35 cellular contexts compared by ENCODE assay signal in genomic region chr4:22986262-22986661, GRCh38.
"Had no signal": no experiment of that assay in that cellular context is flagged by ENCODE, and none has a peak within 500 bp of the region (broad histone marks: within the 10 kb centered on the region; RNA-seq: fewer than 3 reads in every experiment).

No MANE protein-coding gene starts in this region.

- H3K4me1 ChIP-seq: adrenal gland, body of pancreas, esophagus squamous epithelium, gastroesophageal sphincter had no signal

- H3K36me3 Mint-ChIP-seq: activated CD4-positive, alpha-beta memory T cell treated with anti-CD3 and anti-CD28 coated beads for 36 hours; activated CD8-positive, alpha-beta memory T cell treated with anti-CD3 and anti-CD28 coated beads, Interleukin-2, amount 10 ng/mL, durations not matched to agents 7 days and 5 days; activated naive CD4-positive, alpha-beta T cell treated with anti-CD3 and anti-CD28 coated beads, Interleukin-2, amount 50 U/mL, for 24 hours; activated naive CD8-positive, alpha-beta T cell treated with anti-CD3 and anti-CD28 coated beads for 36 hours had no signal

- ATAC-seq: activated CD4-positive, alpha-beta T cell treated with anti-CD3 and anti-CD28 coated beads for 36 hours; activated CD8-positive, alpha-beta memory T cell treated with anti-CD3 and anti-CD28 coated beads, Interleukin-2, amount 10 ng/mL, durations not matched to agents 7 days and 5 days; activated CD8-positive, alpha-beta T cell treated with anti-CD3 and anti-CD28 coated beads, Interleukin-2, amount 10 ng/mL, durations not matched to agents 7 days and 5 days; activated naive CD8-positive, alpha-beta T cell treated with anti-CD3 and anti-CD28 coated beads, Interleukin-2, amount 50 U/mL, for 24 hours; body of pancreas; effector memory CD8-positive, alpha-beta T cell; gastroesophageal sphincter had no signal

- FAIRE-seq: colon, endometrium, endothelial cell of umbilical vein had no signal

- H3K27ac Mint-ChIP-seq: activated CD4-positive, alpha-beta memory T cell treated with anti-CD3 and anti-CD28 coated beads for 36 hours; activated CD4-positive, alpha-beta T cell treated with anti-CD3 and anti-CD28 coated beads for 36 hours; activated CD4-positive, alpha-beta T cell treated with anti-CD3 and anti-CD28 coated beads, Interleukin-2, amount 10 ng/mL, durations not matched to agents 24 days and 14 days; activated CD8-positive, alpha-beta memory T cell treated with anti-CD3 and anti-CD28 coated beads, Interleukin-2, amount 10 ng/mL, durations not matched to agents 7 days and 5 days; activated CD8-positive, alpha-beta T cell treated with anti-CD3 and anti-CD28 coated beads, Interleukin-2, amount 10 ng/mL, durations not matched to agents 7 days and 5 days; activated naive CD4-positive, alpha-beta T cell treated with anti-CD3 and anti-CD28 coated beads for 36 hours; activated naive CD4-positive, alpha-beta T cell treated with anti-CD3 and anti-CD28 coated beads, Interleukin-2, amount 50 U/mL, for 24 hours; activated naive CD8-positive, alpha-beta T cell treated with anti-CD3 and anti-CD28 coated beads for 36 hours; activated naive CD8-positive, alpha-beta T cell treated with anti-CD3 and anti-CD28 coated beads, Interleukin-2, amount 50 U/mL, for 24 hours; activated T-helper 1 cell treated with anti-CD3 and anti-CD28 coated beads, Interleukin-12 subunit alpha, Interleukin-12 subunit beta, Interleukin-2, Interleukin-4 antibody, amounts not matched to agents 30 ng/mL and 10 ng/mL and 1 ng/mL, durations not matched to agents 14 hours and 24 hours and 36 hours; activated T-helper 2 cell treated with anti-CD3 and anti-CD28 coated beads, Interferon-gamma antibody, Interleukin-2, Interleukin-4, amounts not matched to agents 10 μg/mL and 5 μg/mL and 100 μg/mL, durations not matched to agents 14 hours and 24 hours and 36 hours; effector memory CD8-positive, alpha-beta T cell had no signal

- H3K9me3 Mint-ChIP-seq: activated CD4-positive, alpha-beta T cell treated with anti-CD3 and anti-CD28 coated beads, Interleukin-2, amount 10 ng/mL, durations not matched to agents 24 days and 14 days; activated T-helper 1 cell treated with anti-CD3 and anti-CD28 coated beads, Interleukin-12 subunit alpha, Interleukin-12 subunit beta, Interleukin-2, Interleukin-4 antibody, amounts not matched to agents 30 ng/mL and 10 ng/mL and 1 ng/mL, durations not matched to agents 14 hours and 24 hours and 36 hours had no signal

- H3K27me3 Mint-ChIP-seq: activated CD4-positive, alpha-beta memory T cell treated with anti-CD3 and anti-CD28 coated beads for 36 hours; activated CD4-positive, alpha-beta T cell treated with anti-CD3 and anti-CD28 coated beads for 36 hours; activated CD4-positive, alpha-beta T cell treated with anti-CD3 and anti-CD28 coated beads, Interleukin-2, amount 10 ng/mL, durations not matched to agents 24 days and 14 days; activated CD8-positive, alpha-beta memory T cell treated with anti-CD3 and anti-CD28 coated beads, Interleukin-2, amount 10 ng/mL, durations not matched to agents 7 days and 5 days; activated naive CD4-positive, alpha-beta T cell treated with anti-CD3 and anti-CD28 coated beads, Interleukin-2, amount 50 U/mL, for 24 hours; activated naive CD8-positive, alpha-beta T cell treated with anti-CD3 and anti-CD28 coated beads for 36 hours; activated naive CD8-positive, alpha-beta T cell treated with anti-CD3 and anti-CD28 coated beads, Interleukin-2, amount 50 U/mL, for 24 hours; effector memory CD8-positive, alpha-beta T cell had no signal

- H3K4me1 Mint-ChIP-seq: activated CD4-positive, alpha-beta T cell treated with anti-CD3 and anti-CD28 coated beads for 36 hours; activated CD4-positive, alpha-beta T cell treated with anti-CD3 and anti-CD28 coated beads, Interleukin-2, amount 10 ng/mL, durations not matched to agents 24 days and 14 days; activated CD8-positive, alpha-beta memory T cell treated with anti-CD3 and anti-CD28 coated beads, Interleukin-2, amount 10 ng/mL, durations not matched to agents 7 days and 5 days; activated naive CD4-positive, alpha-beta T cell treated with anti-CD3 and anti-CD28 coated beads, Interleukin-2, amount 50 U/mL, for 24 hours; activated naive CD8-positive, alpha-beta T cell treated with anti-CD3 and anti-CD28 coated beads for 36 hours; activated naive CD8-positive, alpha-beta T cell treated with anti-CD3 and anti-CD28 coated beads, Interleukin-2, amount 50 U/mL, for 24 hours had no signal

- H3K9me3 ChIP-seq: adrenal gland, body of pancreas, esophagus squamous epithelium had no signal

- H3K27me3 ChIP-seq: adrenal gland, body of pancreas, esophagus squamous epithelium, gastroesophageal sphincter had no signal

- H3K27ac ChIP-seq: adrenal gland, body of pancreas, epithelial cell of prostate, esophagus squamous epithelium, gastroesophageal sphincter had no signal

- H3K4me3 ChIP-seq: adrenal gland, body of pancreas, esophagus squamous epithelium, gastroesophageal sphincter had no signal

- H3K4me3 Mint-ChIP-seq: activated CD4-positive, alpha-beta memory T cell treated with anti-CD3 and anti-CD28 coated beads for 36 hours; activated CD4-positive, alpha-beta T cell treated with anti-CD3 and anti-CD28 coated beads for 36 hours; activated CD4-positive, alpha-beta T cell treated with anti-CD3 and anti-CD28 coated beads, Interleukin-2, amount 10 ng/mL, durations not matched to agents 24 days and 14 days; activated CD8-positive, alpha-beta memory T cell treated with anti-CD3 and anti-CD28 coated beads, Interleukin-2, amount 10 ng/mL, durations not matched to agents 7 days and 5 days; activated CD8-positive, alpha-beta T cell treated with anti-CD3 and anti-CD28 coated beads, Interleukin-2, amount 10 ng/mL, durations not matched to agents 7 days and 5 days; activated naive CD4-positive, alpha-beta T cell treated with anti-CD3 and anti-CD28 coated beads for 36 hours; activated naive CD4-positive, alpha-beta T cell treated with anti-CD3 and anti-CD28 coated beads, Interleukin-2, amount 50 U/mL, for 24 hours; activated naive CD8-positive, alpha-beta T cell treated with anti-CD3 and anti-CD28 coated beads for 36 hours; activated naive CD8-positive, alpha-beta T cell treated with anti-CD3 and anti-CD28 coated beads, Interleukin-2, amount 50 U/mL, for 24 hours; activated T-helper 1 cell treated with anti-CD3 and anti-CD28 coated beads, Interleukin-12 subunit alpha, Interleukin-12 subunit beta, Interleukin-2, Interleukin-4 antibody, amounts not matched to agents 30 ng/mL and 10 ng/mL and 1 ng/mL, durations not matched to agents 14 hours and 24 hours and 36 hours; effector memory CD8-positive, alpha-beta T cell had no signal

- DNase-seq: activated CD4-positive, alpha-beta memory T cell treated with anti-CD3 and anti-CD28 coated beads for 36 hours; activated CD4-positive, alpha-beta T cell treated with anti-CD3 and anti-CD28 coated beads for 36 hours; activated CD4-positive, alpha-beta T cell treated with anti-CD3 and anti-CD28 coated beads, Interleukin-2, amount 10 ng/mL, durations not matched to agents 24 days and 14 days; activated CD4-positive, CD25-positive, alpha-beta regulatory T cell; activated CD4-positive, CD25-positive, alpha-beta regulatory T cell treated with anti-CD3 and anti-CD28 coated beads, Interleukin-2, amount 50 U/mL, for 72 hours; activated CD8-positive, alpha-beta memory T cell treated with anti-CD3 and anti-CD28 coated beads, Interleukin-2, amount 10 ng/mL, durations not matched to agents 7 days and 5 days; activated CD8-positive, alpha-beta memory T cell treated with anti-CD3 and anti-CD28 coated beads, Interleukin-2, amount 50 U/mL, for 4 hours; activated CD8-positive, alpha-beta T cell treated with anti-CD3 and anti-CD28 coated beads, Interleukin-2, amount 10 ng/mL, durations not matched to agents 7 days and 5 days; activated effector memory CD4-positive, alpha-beta T cell treated with anti-CD3 and anti-CD28 coated beads, Interleukin-2, amount 50 U/mL, for 16 hours; activated naive CD4-positive, alpha-beta T cell treated with anti-CD3 and anti-CD28 coated beads for 36 hours; activated naive CD8-positive, alpha-beta T cell treated with anti-CD3 and anti-CD28 coated beads for 36 hours; activated naive CD8-positive, alpha-beta T cell treated with anti-CD3 and anti-CD28 coated beads, Interleukin-2, amount 50 U/mL, for 24 hours; activated T-cell treated with anti-CD3 and anti-CD28 coated beads, Interleukin-2, amount 50 U/mL, for 1 hour; activated T-cell treated with anti-CD3 and anti-CD28 coated beads, Interleukin-2, amount 50 U/mL, for 48 hours; adrenal gland; amygdala; aorta; body of pancreas; caudate nucleus; cortex of kidney; dermis blood vessel endothelial cell; effector CD4-positive, alpha-beta T cell; effector memory CD8-positive, alpha-beta T cell; esophagus squamous epithelium; foreskin melanocyte; head of caudate nucleus; T-helper 2 cell had no signal

- H3K36me3 ChIP-seq: adrenal gland, esophagus squamous epithelium, gastroesophageal sphincter had no signal
